Comparison of ENCODE assay signal across 1 cellular context in genomic region chr16:2985893-2986355, GRCh38.
TF ChIP-seq lines count a peak whose summit lies in the region.

No MANE protein-coding gene starts in this region.

TF ChIP-seq in H1, 55 proteins besides CTCF, POLR2A, EP300 and RAD21:
- TF ChIP-seq KDM5A (IDR thresholded peaks at IDR 0.05; ENCODE audit: low read length), result no peak
- TF ChIP-seq RFX5 (IDR thresholded peaks at IDR 0.05; ENCODE audit: borderline replicate concordance, low read depth, low read length), result no peak
- TF ChIP-seq ATF3 (IDR thresholded peaks at IDR 0.05; ENCODE audit: insufficient read depth, low read depth, low read length), result no peak
- no peak for TF ChIP-seq POLR2AphosphoS5 (IDR thresholded peaks at IDR 0.05; ENCODE audit: low read depth, low read length)
- TF ChIP-seq SIX5 (IDR thresholded peaks at IDR 0.05; ENCODE audit: low read depth, low read length), result no peak
- no peak for TF ChIP-seq SAP30 (IDR thresholded peaks at IDR 0.05; ENCODE audit: insufficient read depth, insufficient replicate concordance, low read length)
- no peak for TF ChIP-seq HDAC6 (IDR thresholded peaks at IDR 0.05; ENCODE audit: low read depth, low read length)
- no peak for TF ChIP-seq SIN3A (conservative IDR thresholded peaks at IDR 0.05 in 1 of 2, IDR thresholded peaks at IDR 0.05 in 1 of 2; ENCODE audit: low read depth in 1 of 2, low read length in 2 of 2)
- no peak for TF ChIP-seq CHD2 (IDR thresholded peaks at IDR 0.05; ENCODE audit: low read length)
- no peak for TF ChIP-seq SIRT6 (IDR thresholded peaks at IDR 0.05; ENCODE audit: low read length)
- no peak for TF ChIP-seq CBX8 (IDR thresholded peaks at IDR 0.05; ENCODE audit: borderline replicate concordance, low read depth, low read length)
